Comparison of ENCODE assay signal across 8 cellular contexts in genomic region chr3:48467473-48468267, GRCh38. TPM values are rescaled to one million over a fixed set of nuclear protein-coding genes. Genes with fewer than 3 reads are reported as not detected.
DNase-seq lines count a peak whose midpoint lies in the region; ATAC-seq and TF ChIP-seq lines count a peak whose summit lies in the region.

No MANE protein-coding gene starts in this region.

- intact Hi-C loops in heart left ventricle (cut with DNase I) (loop anchor here in 6 of 10 donors (5.0 to 10.0 kb wide), 3 partner anchors 35 to 167 kb away; partner anchors contain the start of genes SHISA5 (in 4 of the 6) and SLC26A6 (in 1 of the 6)), Right ventricle myocardium superior (cut with DNase I) (no loop called here), upper lobe of right lung (cut with DNase I) (no loop called here)

- TF ChIP-seq CTCF in heart left ventricle (IDR thresholded peaks at IDR 0.05) (no peak), brain (conservative IDR thresholded peaks at IDR 0.05) (no peak), upper lobe of right lung (IDR thresholded peaks at IDR 0.05) (no peak), WERI-Rb-1 (IDR thresholded peaks at IDR 0.05; ENCODE audit: low read depth, low read length) (no peak)

- H3K9me3 ChIP-seq in heart left ventricle (no peaks in the 10 kb centered on the region), mucosa of stomach (ENCODE audit: control insufficient read depth, low read length) (no peaks in the 10 kb centered on the region), upper lobe of right lung (no peaks in the 10 kb centered on the region), WERI-Rb-1 (ENCODE audit: severe bottlenecking) (no peaks in the 10 kb centered on the region)

- H3K4me3 ChIP-seq in heart left ventricle (peak overlapping the region in 10 of 12 donors; percentile 29 to 84 (median 65)), mucosa of stomach (ENCODE audit: low read length) (no peak overlapping the region), upper lobe of right lung (peak overlapping the region; percentile 66), WERI-Rb-1 (ENCODE audit: low read depth, low read length) (no peak overlapping the region)

- H3K27me3 ChIP-seq in heart left ventricle (no peaks in the 10 kb centered on the region), mucosa of stomach (ENCODE audit: control insufficient read depth, insufficient read depth, low read length) (no peaks in the 10 kb centered on the region), upper lobe of right lung (no peaks in the 10 kb centered on the region), WERI-Rb-1 (ENCODE audit: insufficient read depth, low read depth, severe bottlenecking) (no peaks in the 10 kb centered on the region)

- ATAC-seq in heart left ventricle: no peak
- ATAC-seq in Right ventricle myocardium superior (ENCODE audit: poor library complexity): no peak
- no peak for ATAC-seq in upper lobe of right lung
- no peak for ATAC-seq in HG03432 (IDR thresholded peaks at IDR 0.05; ENCODE audit: unreplicated experiment)

- peak overlapping the region; percentile 94 for H3K9ac ChIP-seq in mucosa of stomach (ENCODE audit: low read length)

- H3K4me1 ChIP-seq in heart left ventricle (peaks cover 17 to 79% (median 71%) of the 10 kb centered on the region in 12 donors), mucosa of stomach (ENCODE audit: control insufficient read depth, insufficient read depth, low read length) (peaks cover 59% of the 10 kb centered on the region), upper lobe of right lung (peaks cover 63% of the 10 kb centered on the region)

- 58 to 67% (median 60%) methylated on average over 6 to 7 of the region's 7 CpGs for WGBS in heart left ventricle, 4 donors

- peaks cover 0 to 45% (median 19%) of the 10 kb centered on the region in 9 donors for H3K36me3 ChIP-seq in heart left ventricle
- H3K36me3 ChIP-seq in mucosa of stomach (ENCODE audit: control insufficient read depth, insufficient read depth, low read length): no peaks in the 10 kb centered on the region
- peaks cover 36% of the 10 kb centered on the region for H3K36me3 ChIP-seq in upper lobe of right lung
- peaks cover 20% of the 10 kb centered on the region for H3K36me3 ChIP-seq in WERI-Rb-1

- DNase-seq in heart left ventricle (no peak), Right ventricle myocardium superior (no peak), upper lobe of right lung (no peak), hippocampal formation (lab: John Stamatoyannopoulos, UW) (no peak), WERI-Rb-1 (no peak)

- TF ChIP-seq POLR2A in heart left ventricle (IDR thresholded peaks at IDR 0.05): no peak

- peaks cover 15% of the 10 kb centered on the region for H3K36me3 Mint-ChIP-seq in brain

- peak overlapping the region; percentile 95 to 100 (median 97) for H3K27ac Mint-ChIP-seq in brain

- H3K4me1 Mint-ChIP-seq in brain: peaks cover 71% of the 10 kb centered on the region

- peak overlapping the region; percentile 27 to 66 (median 38) for H3K4me3 Mint-ChIP-seq in brain

- H3K27me3 Mint-ChIP-seq in brain: peaks cover 4% of the 10 kb centered on the region

- no peaks in the 10 kb centered on the region for H3K9me3 Mint-ChIP-seq in brain

- H3K27ac ChIP-seq in heart left ventricle: peak overlapping the region; percentile 92 to 100 (median 99)
- H3K27ac ChIP-seq in upper lobe of right lung: peak overlapping the region; percentile 100
- H3K27ac ChIP-seq in WERI-Rb-1: no peak overlapping the region

RNA-seq across cellular contexts. Expression of gene ATRIP, which starts 21.1 kb away (rescaled TPM):
- total RNA-seq in heart left ventricle (1 to 10 TPM; 2.1 to 5.0 (median 3.6) TPM), Right ventricle myocardium superior (3.2 TPM), upper lobe of right lung (5.3 TPM)
- polyA plus RNA-seq in heart left ventricle (1 to 10 TPM; 2.6 to 5.1 TPM), brain (ENCODE audit: insufficient read depth, low read depth, low replicate concordance) (5.9 TPM)

RNA-seq across cellular contexts. Expression of gene TMA7, which starts 27.6 kb away (rescaled TPM):
- total RNA-seq in heart left ventricle: 100 to 1,000 TPM; 177 to 284 (median 198) TPM
- polyA plus RNA-seq in heart left ventricle: 100 to 1,000 TPM; 289 to 733 TPM
- total RNA-seq in Right ventricle myocardium superior: 237 TPM
- polyA plus RNA-seq in brain (ENCODE audit: insufficient read depth, low read depth, low replicate concordance): 232 TPM
- total RNA-seq in upper lobe of right lung: 169 TPM

RNA-seq across cellular contexts. Expression of gene CCDC51, which starts 27.8 kb away (rescaled TPM):
- total RNA-seq in heart left ventricle: 10 to 100 TPM in 6 of 9 donors, 1 to 10 TPM in 3; 8.2 to 14.8 (median 11.6) TPM
- polyA plus RNA-seq in heart left ventricle: 10 to 100 TPM in 1 of 2 donors, 1 to 10 TPM in 1; 9.3 to 13.5 TPM
- 11.9 TPM for total RNA-seq in Right ventricle myocardium superior
- 11.4 TPM for polyA plus RNA-seq in brain (ENCODE audit: insufficient read depth, low read depth, low replicate concordance)
- total RNA-seq in upper lobe of right lung: 11.4 TPM

RNA-seq across cellular contexts. Expression of gene SHISA5, which starts 36.3 kb away (rescaled TPM):
- 100 to 1,000 TPM in 2 of 9 donors, 10 to 100 TPM in 7; 38.6 to 124 (median 54.6) TPM for total RNA-seq in heart left ventricle
- 10 to 100 TPM; 25.8 to 68.5 TPM for polyA plus RNA-seq in heart left ventricle
- total RNA-seq in Right ventricle myocardium superior: 47.9 TPM
- polyA plus RNA-seq in brain (ENCODE audit: insufficient read depth, low read depth, low replicate concordance): 109 TPM
- 163 TPM for total RNA-seq in upper lobe of right lung

RNA-seq across cellular contexts. Expression of gene PLXNB1, which starts 37.8 kb away (rescaled TPM):
- total RNA-seq in heart left ventricle: 10 to 100 TPM; 28.0 to 71.8 (median 46.4) TPM
- polyA plus RNA-seq in heart left ventricle: 10 to 100 TPM; 31.8 to 64.6 TPM
- 51.3 TPM for total RNA-seq in Right ventricle myocardium superior
- 70.1 TPM for polyA plus RNA-seq in brain (ENCODE audit: insufficient read depth, low read depth, low replicate concordance)
- 103 TPM for total RNA-seq in upper lobe of right lung

Comparison
In these comparisons a context has a peak if more than half of its experiments do, and no peak if none do; other contexts are left out.
1. intact Hi-C loops: an anchor here in heart left ventricle (5.0 to 10.0 kb wide); none called in Right ventricle myocardium superior and upper lobe of right lung.
2. H3K4me3 ChIP-seq: peak in heart left ventricle (10 of 12) and upper lobe of right lung (single experiment); none in mucosa of stomach (single experiment) and WERI-Rb-1 (single experiment).